1 cellular context compared by ENCODE assay signal in the genomic region with DNA sequence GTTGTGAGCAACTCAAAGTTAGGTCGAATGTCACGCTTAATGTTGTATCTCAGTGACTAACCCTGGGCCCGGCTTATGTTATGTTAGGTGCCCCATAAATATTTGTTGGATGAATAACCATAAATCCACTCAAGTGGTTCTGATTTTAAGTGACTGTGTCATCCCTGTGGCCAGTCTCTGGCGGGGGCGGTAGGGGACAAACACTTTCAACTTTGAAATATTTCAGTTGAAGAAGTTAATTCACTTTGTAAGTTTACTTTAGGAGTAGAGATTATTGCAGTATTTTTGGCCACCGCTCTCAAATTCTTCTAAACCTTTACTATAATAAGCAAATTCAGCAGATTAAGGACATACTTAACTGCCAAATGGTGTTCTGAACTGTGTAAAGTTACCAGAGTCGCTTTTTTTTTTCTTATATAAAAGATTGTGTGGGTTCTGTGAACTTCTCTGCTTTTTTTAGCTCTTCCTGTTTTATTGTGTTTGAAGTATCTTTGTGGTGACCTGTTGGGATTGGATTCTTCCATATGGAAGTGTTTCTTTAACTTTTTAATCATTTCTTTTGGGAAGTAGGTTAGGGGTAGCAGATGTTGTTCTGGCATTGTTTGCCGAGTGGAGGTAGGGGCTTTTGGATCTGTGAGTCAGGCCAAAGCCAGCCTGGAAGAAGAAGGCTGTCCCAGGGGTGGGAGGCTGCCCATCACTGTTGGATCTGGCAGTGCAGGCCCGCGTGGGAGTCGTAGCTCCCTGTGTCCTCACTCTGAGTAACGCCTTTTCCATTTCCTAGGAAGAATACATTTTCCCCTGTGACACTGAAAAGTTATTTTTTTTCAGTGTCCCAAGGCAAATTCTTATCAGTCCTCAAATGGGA.
TF ChIP-seq lines count a peak whose summit lies in the region.

No MANE protein-coding gene starts in this region.

TF ChIP-seq in HEK293, 187 proteins besides CTCF, POLR2A, EP300 and RAD21 (continued from another document and continues in another):
- TF ChIP-seq, protein P1, sequence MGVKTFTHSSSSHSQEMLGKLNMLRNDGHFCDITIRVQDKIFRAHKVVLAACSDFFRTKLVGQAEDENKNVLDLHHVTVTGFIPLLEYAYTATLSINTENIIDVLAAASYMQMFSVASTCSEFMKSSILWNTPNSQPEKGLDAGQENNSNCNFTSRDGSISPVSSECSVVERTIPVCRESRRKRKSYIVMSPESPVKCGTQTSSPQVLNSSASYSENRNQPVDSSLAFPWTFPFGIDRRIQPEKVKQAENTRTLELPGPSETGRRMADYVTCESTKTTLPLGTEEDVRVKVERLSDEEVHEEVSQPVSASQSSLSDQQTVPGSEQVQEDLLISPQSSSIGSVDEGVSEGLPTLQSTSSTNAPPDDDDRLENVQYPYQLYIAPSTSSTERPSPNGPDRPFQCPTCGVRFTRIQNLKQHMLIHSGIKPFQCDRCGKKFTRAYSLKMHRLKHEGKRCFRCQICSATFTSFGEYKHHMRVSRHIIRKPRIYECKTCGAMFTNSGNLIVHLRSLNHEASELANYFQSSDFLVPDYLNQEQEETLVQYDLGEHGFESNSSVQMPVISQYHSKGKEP (tag by site-specific recombination; IDR thresholded peaks at IDR 0.05) = 0 out of 2 replicates have a peak, but pooled peaks have one; percentile 32
- TF ChIP-seq ZNF473 (tag by site-specific recombination; IDR thresholded peaks at IDR 0.05) (no peak), ZNF2 (tag by site-specific recombination; IDR thresholded peaks at IDR 0.05) (no peak), ZNF16 (tag by site-specific recombination; IDR thresholded peaks at IDR 0.05; ENCODE audit: low read depth) (no peak), GLIS2 (tag by site-specific recombination; IDR thresholded peaks at IDR 0.05) (no peak), ZNF366 (tag by site-specific recombination; conservative IDR thresholded peaks at IDR 0.05) (peak; percentile 88), ZNF747 (tag by site-specific recombination; IDR thresholded peaks at IDR 0.05) (no peak), ZNF239 (tag by site-specific recombination; IDR thresholded peaks at IDR 0.05) (no peak), ZNF623 (tag by site-specific recombination; IDR thresholded peaks at IDR 0.05) (no peak), ZNF660 (tag by site-specific recombination; IDR thresholded peaks at IDR 0.05) (no peak), ZNF677 (tag by site-specific recombination; IDR thresholded peaks at IDR 0.05) (no peak), ZEB2 (tag by site-specific recombination; IDR thresholded peaks at IDR 0.05) (peak; percentile 73), ZIC2 (tag by site-specific recombination; IDR thresholded peaks at IDR 0.05) (no peak), ZSCAN23 (tag by site-specific recombination; IDR thresholded peaks at IDR 0.05) (no peak), ZNF214 (tag by site-specific recombination; IDR thresholded peaks at IDR 0.05; ENCODE audit: borderline replicate concordance) (no peak), OVOL3 (tag by site-specific recombination; IDR thresholded peaks at IDR 0.05) (peak; percentile 74), ZBTB8A (tag by site-specific recombination; IDR thresholded peaks at IDR 0.05) (no peak), IKZF3 (tag by site-specific recombination; IDR thresholded peaks at IDR 0.05) (peak; percentile 54), GFI1B (tag by site-specific recombination; IDR thresholded peaks at IDR 0.05) (peak; percentile 89), ZNF596 (tag by site-specific recombination; IDR thresholded peaks at IDR 0.05) (no peak), ZNF561 (tag by site-specific recombination; IDR thresholded peaks at IDR 0.05; ENCODE audit: borderline replicate concordance) (0 out of 2 replicates have a peak, but pooled peaks have one; percentile 37), MYNN (tag by site-specific recombination; IDR thresholded peaks at IDR 0.05; ENCODE audit: borderline replicate concordance) (no peak), ZNF184 (tag by site-specific recombination; IDR thresholded peaks at IDR 0.05) (0 out of 2 replicates have a peak, but pooled peaks have one; percentile 53), GLI2 (tag by site-specific recombination; IDR thresholded peaks at IDR 0.05; ENCODE audit: borderline replicate concordance, low read depth) (no peak), ZSCAN30 (tag by site-specific recombination; IDR thresholded peaks at IDR 0.05) (no peak), ZNF701 (tag by site-specific recombination; IDR thresholded peaks at IDR 0.05) (no peak), SP3 (tag by site-specific recombination; IDR thresholded peaks at IDR 0.05) (0 out of 2 replicates have a peak, but pooled peaks have one; percentile 30), ZNF76 (tag by site-specific recombination; IDR thresholded peaks at IDR 0.05; ENCODE audit: borderline replicate concordance, low read depth) (no peak), ZNF791 (tag by site-specific recombination; IDR thresholded peaks at IDR 0.05) (no peak), ZNF48 (tag by site-specific recombination; IDR thresholded peaks at IDR 0.05) (no peak)
- TF ChIP-seq, protein P2, sequence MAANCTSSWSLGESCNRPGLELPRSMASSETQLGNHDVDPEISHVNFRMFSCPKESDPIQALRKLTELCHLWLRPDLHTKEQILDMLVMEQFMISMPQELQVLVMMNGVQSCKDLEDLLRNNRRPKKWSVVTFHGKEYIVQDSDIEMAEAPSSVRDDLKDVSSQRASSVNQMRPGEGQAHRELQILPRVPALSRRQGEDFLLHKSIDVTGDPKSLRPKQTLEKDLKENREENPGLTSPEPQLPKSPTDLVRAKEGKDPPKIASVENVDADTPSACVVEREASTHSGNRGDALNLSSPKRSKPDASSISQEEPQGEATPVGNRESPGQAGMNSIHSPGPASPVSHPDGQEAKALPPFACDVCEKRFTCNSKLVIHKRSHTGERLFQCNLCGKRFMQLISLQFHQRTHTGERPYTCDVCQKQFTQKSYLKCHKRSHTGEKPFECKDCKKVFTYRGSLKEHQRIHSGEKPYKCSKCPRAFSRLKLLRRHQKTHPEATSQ (tag by site-specific recombination; IDR thresholded peaks at IDR 0.05) = no peak
- TF ChIP-seq, protein P3, sequence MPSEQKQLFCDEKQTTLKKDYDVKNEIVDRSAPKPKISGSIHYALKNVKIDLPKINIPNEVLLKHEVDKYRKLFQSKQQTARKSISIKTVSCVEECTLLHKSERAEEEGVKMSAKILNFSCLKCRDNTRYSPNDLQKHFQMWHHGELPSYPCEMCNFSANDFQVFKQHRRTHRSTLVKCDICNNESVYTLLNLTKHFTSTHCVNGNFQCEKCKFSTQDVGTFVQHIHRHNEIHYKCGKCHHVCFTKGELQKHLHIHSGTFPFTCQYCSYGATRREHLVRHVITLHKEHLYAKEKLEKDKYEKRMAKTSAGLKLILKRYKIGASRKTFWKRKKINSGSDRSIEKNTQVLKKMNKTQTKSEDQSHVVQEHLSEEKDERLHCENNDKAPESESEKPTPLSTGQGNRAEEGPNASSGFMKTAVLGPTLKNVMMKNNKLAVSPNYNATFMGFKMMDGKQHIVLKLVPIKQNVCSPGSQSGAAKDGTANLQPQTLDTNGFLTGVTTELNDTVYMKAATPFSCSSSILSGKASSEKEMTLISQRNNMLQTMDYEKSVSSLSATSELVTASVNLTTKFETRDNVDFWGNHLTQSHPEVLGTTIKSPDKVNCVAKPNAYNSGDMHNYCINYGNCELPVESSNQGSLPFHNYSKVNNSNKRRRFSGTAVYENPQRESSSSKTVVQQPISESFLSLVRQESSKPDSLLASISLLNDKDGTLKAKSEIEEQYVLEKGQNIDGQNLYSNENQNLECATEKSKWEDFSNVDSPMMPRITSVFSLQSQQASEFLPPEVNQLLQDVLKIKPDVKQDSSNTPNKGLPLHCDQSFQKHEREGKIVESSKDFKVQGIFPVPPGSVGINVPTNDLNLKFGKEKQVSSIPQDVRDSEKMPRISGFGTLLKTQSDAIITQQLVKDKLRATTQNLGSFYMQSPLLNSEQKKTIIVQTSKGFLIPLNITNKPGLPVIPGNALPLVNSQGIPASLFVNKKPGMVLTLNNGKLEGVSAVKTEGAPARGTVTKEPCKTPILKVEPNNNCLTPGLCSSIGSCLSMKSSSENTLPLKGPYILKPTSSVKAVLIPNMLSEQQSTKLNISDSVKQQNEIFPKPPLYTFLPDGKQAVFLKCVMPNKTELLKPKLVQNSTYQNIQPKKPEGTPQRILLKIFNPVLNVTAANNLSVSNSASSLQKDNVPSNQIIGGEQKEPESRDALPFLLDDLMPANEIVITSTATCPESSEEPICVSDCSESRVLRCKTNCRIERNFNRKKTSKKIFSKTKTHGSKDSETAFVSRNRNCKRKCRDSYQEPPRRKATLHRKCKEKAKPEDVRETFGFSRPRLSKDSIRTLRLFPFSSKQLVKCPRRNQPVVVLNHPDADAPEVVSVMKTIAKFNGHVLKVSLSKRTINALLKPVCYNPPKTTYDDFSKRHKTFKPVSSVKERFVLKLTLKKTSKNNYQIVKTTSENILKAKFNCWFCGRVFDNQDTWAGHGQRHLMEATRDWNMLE (tag by site-specific recombination; conservative IDR thresholded peaks at IDR 0.05; ENCODE audit: low read depth) = 0 out of 2 replicates have a peak, but pooled peaks have one; percentile 12
- TF ChIP-seq, protein P4, sequence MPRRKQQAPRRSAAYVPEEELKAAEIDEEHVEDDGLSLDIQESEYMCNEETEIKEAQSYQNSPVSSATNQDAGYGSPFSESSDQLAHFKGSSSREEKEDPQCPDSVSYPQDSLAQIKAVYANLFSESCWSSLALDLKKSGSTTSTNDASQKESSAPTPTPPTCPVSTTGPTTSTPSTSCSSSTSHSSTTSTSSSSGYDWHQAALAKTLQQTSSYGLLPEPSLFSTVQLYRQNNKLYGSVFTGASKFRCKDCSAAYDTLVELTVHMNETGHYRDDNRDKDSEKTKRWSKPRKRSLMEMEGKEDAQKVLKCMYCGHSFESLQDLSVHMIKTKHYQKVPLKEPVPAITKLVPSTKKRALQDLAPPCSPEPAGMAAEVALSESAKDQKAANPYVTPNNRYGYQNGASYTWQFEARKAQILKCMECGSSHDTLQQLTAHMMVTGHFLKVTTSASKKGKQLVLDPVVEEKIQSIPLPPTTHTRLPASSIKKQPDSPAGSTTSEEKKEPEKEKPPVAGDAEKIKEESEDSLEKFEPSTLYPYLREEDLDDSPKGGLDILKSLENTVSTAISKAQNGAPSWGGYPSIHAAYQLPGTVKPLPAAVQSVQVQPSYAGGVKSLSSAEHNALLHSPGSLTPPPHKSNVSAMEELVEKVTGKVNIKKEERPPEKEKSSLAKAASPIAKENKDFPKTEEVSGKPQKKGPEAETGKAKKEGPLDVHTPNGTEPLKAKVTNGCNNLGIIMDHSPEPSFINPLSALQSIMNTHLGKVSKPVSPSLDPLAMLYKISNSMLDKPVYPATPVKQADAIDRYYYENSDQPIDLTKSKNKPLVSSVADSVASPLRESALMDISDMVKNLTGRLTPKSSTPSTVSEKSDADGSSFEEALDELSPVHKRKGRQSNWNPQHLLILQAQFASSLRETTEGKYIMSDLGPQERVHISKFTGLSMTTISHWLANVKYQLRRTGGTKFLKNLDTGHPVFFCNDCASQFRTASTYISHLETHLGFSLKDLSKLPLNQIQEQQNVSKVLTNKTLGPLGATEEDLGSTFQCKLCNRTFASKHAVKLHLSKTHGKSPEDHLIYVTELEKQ (tag by site-specific recombination; IDR thresholded peaks at IDR 0.05; ENCODE audit: borderline replicate concordance) = peak; percentile 63
- TF ChIP-seq, protein P5, sequence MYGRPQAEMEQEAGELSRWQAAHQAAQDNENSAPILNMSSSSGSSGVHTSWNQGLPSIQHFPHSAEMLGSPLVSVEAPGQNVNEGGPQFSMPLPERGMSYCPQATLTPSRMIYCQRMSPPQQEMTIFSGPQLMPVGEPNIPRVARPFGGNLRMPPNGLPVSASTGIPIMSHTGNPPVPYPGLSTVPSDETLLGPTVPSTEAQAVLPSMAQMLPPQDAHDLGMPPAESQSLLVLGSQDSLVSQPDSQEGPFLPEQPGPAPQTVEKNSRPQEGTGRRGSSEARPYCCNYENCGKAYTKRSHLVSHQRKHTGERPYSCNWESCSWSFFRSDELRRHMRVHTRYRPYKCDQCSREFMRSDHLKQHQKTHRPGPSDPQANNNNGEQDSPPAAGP (tag by site-specific recombination; IDR thresholded peaks at IDR 0.05) = no peak
- TF ChIP-seq, protein P6, sequence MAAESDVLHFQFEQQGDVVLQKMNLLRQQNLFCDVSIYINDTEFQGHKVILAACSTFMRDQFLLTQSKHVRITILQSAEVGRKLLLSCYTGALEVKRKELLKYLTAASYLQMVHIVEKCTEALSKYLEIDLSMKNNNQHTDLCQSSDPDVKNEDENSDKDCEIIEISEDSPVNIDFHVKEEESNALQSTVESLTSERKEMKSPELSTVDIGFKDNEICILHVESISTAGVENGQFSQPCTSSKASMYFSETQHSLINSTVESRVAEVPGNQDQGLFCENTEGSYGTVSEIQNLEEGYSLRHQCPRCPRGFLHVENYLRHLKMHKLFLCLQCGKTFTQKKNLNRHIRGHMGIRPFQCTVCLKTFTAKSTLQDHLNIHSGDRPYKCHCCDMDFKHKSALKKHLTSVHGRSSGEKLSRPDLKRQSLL (tag by site-specific recombination; IDR thresholded peaks at IDR 0.05) = no peak
- TF ChIP-seq, protein P7, sequence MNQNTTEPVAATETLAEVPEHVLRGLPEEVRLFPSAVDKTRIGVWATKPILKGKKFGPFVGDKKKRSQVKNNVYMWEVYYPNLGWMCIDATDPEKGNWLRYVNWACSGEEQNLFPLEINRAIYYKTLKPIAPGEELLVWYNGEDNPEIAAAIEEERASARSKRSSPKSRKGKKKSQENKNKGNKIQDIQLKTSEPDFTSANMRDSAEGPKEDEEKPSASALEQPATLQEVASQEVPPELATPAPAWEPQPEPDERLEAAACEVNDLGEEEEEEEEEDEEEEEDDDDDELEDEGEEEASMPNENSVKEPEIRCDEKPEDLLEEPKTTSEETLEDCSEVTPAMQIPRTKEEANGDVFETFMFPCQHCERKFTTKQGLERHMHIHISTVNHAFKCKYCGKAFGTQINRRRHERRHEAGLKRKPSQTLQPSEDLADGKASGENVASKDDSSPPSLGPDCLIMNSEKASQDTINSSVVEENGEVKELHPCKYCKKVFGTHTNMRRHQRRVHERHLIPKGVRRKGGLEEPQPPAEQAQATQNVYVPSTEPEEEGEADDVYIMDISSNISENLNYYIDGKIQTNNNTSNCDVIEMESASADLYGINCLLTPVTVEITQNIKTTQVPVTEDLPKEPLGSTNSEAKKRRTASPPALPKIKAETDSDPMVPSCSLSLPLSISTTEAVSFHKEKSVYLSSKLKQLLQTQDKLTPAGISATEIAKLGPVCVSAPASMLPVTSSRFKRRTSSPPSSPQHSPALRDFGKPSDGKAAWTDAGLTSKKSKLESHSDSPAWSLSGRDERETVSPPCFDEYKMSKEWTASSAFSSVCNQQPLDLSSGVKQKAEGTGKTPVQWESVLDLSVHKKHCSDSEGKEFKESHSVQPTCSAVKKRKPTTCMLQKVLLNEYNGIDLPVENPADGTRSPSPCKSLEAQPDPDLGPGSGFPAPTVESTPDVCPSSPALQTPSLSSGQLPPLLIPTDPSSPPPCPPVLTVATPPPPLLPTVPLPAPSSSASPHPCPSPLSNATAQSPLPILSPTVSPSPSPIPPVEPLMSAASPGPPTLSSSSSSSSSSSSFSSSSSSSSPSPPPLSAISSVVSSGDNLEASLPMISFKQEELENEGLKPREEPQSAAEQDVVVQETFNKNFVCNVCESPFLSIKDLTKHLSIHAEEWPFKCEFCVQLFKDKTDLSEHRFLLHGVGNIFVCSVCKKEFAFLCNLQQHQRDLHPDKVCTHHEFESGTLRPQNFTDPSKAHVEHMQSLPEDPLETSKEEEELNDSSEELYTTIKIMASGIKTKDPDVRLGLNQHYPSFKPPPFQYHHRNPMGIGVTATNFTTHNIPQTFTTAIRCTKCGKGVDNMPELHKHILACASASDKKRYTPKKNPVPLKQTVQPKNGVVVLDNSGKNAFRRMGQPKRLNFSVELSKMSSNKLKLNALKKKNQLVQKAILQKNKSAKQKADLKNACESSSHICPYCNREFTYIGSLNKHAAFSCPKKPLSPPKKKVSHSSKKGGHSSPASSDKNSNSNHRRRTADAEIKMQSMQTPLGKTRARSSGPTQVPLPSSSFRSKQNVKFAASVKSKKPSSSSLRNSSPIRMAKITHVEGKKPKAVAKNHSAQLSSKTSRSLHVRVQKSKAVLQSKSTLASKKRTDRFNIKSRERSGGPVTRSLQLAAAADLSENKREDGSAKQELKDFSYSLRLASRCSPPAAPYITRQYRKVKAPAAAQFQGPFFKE (tag by site-specific recombination; IDR thresholded peaks at IDR 0.05; ENCODE audit: borderline replicate concordance) = no peak
